23 cellular contexts compared by ENCODE assay signal in the genomic region with DNA sequence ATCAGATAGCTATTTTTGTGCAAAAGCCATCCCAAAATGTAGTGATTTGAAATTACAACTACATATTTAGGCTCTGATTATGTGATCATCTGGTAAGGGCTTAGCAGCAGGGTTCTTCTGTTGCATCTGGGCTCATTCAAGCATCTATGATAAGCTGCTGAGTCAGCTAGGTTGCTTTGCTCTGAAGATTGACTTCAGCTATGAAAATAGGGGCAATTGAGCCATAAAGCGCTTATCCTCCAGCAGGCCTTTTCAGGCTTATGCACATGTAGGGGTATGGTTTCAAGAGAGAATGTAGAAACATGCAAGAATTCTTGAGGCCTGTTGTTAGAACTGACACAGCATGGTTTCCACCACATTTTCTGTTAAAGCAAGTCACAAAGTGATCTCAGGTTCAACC.
A peak's percentile ranks its signal among the peaks of the same experiment; 100 is the strongest.
DNase-seq lines count a peak whose midpoint lies in the region; ATAC-seq and TF ChIP-seq lines count a peak whose summit lies in the region.
"Had no signal": no experiment of that assay in that cellular context is flagged by ENCODE, and none has a peak within 500 bp of the region (broad histone marks: within the 10 kb centered on the region; RNA-seq: fewer than 3 reads in every experiment).

No MANE protein-coding gene starts in this region.

- no peaks in the 10 kb centered on the region for H3K36me3 Mint-ChIP-seq in GM23338 (ENCODE audit: low read depth)
- H3K36me3 Mint-ChIP-seq in activated CD4-positive, alpha-beta memory T cell treated with anti-CD3 and anti-CD28 coated beads for 36 hours = no peaks in the 10 kb centered on the region
- H3K36me3 Mint-ChIP-seq: CD4-positive, alpha-beta memory T cell had no signal

- H3K4me1 Mint-ChIP-seq in GM23338 = peaks cover 11% of the 10 kb centered on the region; the same call in 2 of the 3 replicates
- peaks cover 3% of the 10 kb centered on the region for H3K4me1 Mint-ChIP-seq in activated CD4-positive, alpha-beta memory T cell treated with anti-CD3 and anti-CD28 coated beads for 36 hours (ENCODE audit: low read depth)

- no peaks in the 10 kb centered on the region for H3K27me3 Mint-ChIP-seq in GM23338 (ENCODE audit: insufficient read depth, low read depth, poor library complexity)
- no peaks in the 10 kb centered on the region for H3K27me3 Mint-ChIP-seq in activated CD4-positive, alpha-beta memory T cell treated with anti-CD3 and anti-CD28 coated beads for 36 hours
- H3K27me3 Mint-ChIP-seq: CD4-positive, alpha-beta memory T cell had no signal

- no peak overlapping the region for H3K4me2 ChIP-seq in GM23338
- H3K4me2 ChIP-seq in parathyroid adenoma (ENCODE audit: low read length) = peak overlapping the region; percentile 49

- H3K4me1 ChIP-seq in GM23338 (ENCODE audit: insufficient read depth) = peaks cover 6% of the 10 kb centered on the region; the same call in 1 of the 2 replicates
- peaks cover 83% of the 10 kb centered on the region for H3K4me1 ChIP-seq in parathyroid adenoma
- H3K4me1 ChIP-seq: HAP-1 had no signal

- no peaks in the 10 kb centered on the region for H3K79me2 ChIP-seq in GM23338 (replicated peaks; ENCODE audit: insufficient read depth)
- H3K79me2 ChIP-seq in parathyroid adenoma = peaks cover 31% of the 10 kb centered on the region

- H3K4me3 ChIP-seq in GM23338 (no peak overlapping the region), choroid plexus epithelial cell (ENCODE audit: low read depth, low read length) (no peak overlapping the region), parathyroid adenoma (ENCODE audit: low read depth, low read length) (no peak overlapping the region)
- H3K4me3 ChIP-seq: GM23248, HAP-1, SJSA1 had no signal

- no peaks in the 10 kb centered on the region for H3K9me2 ChIP-seq in GM23338 (ENCODE audit: insufficient read depth)

- intact Hi-C loops in activated CD4-positive, alpha-beta memory T cell treated with anti-CD3 and anti-CD28 coated beads for 36 hours (cut with micrococcal nuclease) = no loop called here

- no peaks in the 10 kb centered on the region for H3K9me3 Mint-ChIP-seq in GM23338
- no peaks in the 10 kb centered on the region for H3K9me3 Mint-ChIP-seq in activated CD4-positive, alpha-beta memory T cell treated with anti-CD3 and anti-CD28 coated beads for 36 hours
- H3K9me3 Mint-ChIP-seq: CD4-positive, alpha-beta memory T cell had no signal

- TF ChIP-seq CTCF in GM23338 (conservative IDR thresholded peaks at IDR 0.05; ENCODE audit: low read depth in 2 of 2) = no peak
- TF ChIP-seq CTCF in choroid plexus epithelial cell (conservative IDR thresholded peaks at IDR 0.05; ENCODE audit: low read depth, low read length) = no peak
- no peak for TF ChIP-seq CTCF in parathyroid adenoma (IDR thresholded peaks at IDR 0.05)

- H4K20me1 ChIP-seq in GM23338 (replicated peaks; ENCODE audit: insufficient read depth) = no peaks in the 10 kb centered on the region

- POLR2A ChIA-PET in activated CD4-positive, alpha-beta memory T cell treated with anti-CD3 and anti-CD28 coated beads for 36 hours (lab: Charles Lee) = no interaction called here

- H3K9ac ChIP-seq in parathyroid adenoma = no peak overlapping the region
- H3K9ac ChIP-seq: GM23248 had no signal

- DNase-seq in GM23338 (ENCODE audit: low spot score) (peak; percentile 18), NCI-H69 (lab: John Stamatoyannopoulos, UW) (peak; percentile 17), choroid plexus epithelial cell (ENCODE audit: low read depth) (peak; percentile 63)
- DNase-seq in activated CD4-positive, alpha-beta memory T cell treated with anti-CD3 and anti-CD28 coated beads for 36 hours = no peak
- DNase-seq: AML-193; C1 segment of cervical spinal cord; CD4-positive, alpha-beta memory T cell; COR-L47; DMS53; GM23248; Kasumi-1; MV-4-11; NCI-H1105; NCI-H1436 treated with DMSO at 0.1 percent for 48 hours; NCI-H187 treated with DMSO at 0.1 percent for 48 hours; NCI-H526 treated with DMSO at 0.1 percent for 48 hours; Right ventricle myocardium superior; RPMI8226 had no signal

- CTCF ChIA-PET in activated CD4-positive, alpha-beta memory T cell treated with anti-CD3 and anti-CD28 coated beads for 36 hours (lab: Charles Lee) = no interaction called here

- no peaks in the 10 kb centered on the region for H3F3A ChIP-seq in GM23338 (replicated peaks; ENCODE audit: low read depth)

- peak overlapping the region; percentile 64; the same call in 1 of the 2 replicates for H3K27ac Mint-ChIP-seq in GM23338
- no peak overlapping the region for H3K27ac Mint-ChIP-seq in activated CD4-positive, alpha-beta memory T cell treated with anti-CD3 and anti-CD28 coated beads for 36 hours
- H3K27ac Mint-ChIP-seq: CD4-positive, alpha-beta memory T cell had no signal

- H3K27ac ChIP-seq in GM23338 (ENCODE audit: low read depth) (no peak overlapping the region), parathyroid adenoma (peak overlapping the region; percentile 86)
- H3K27ac ChIP-seq: GM23248, SJSA1 had no signal

- H3K4me3 Mint-ChIP-seq in GM23338 = no peak overlapping the region
- no peak overlapping the region for H3K4me3 Mint-ChIP-seq in activated CD4-positive, alpha-beta memory T cell treated with anti-CD3 and anti-CD28 coated beads for 36 hours
- H3K4me3 Mint-ChIP-seq: CD4-positive, alpha-beta memory T cell had no signal

- ATAC-seq in GM23338 (no peak), GM18858 (IDR thresholded peaks at IDR 0.05; ENCODE audit: unreplicated experiment) (no peak), HG03039 (IDR thresholded peaks at IDR 0.05; ENCODE audit: unreplicated experiment) (no peak)

- peaks cover 5% of the 10 kb centered on the region for H3K9me3 ChIP-seq in parathyroid adenoma (ENCODE audit: control insufficient read depth, low read length)
- H3K9me3 ChIP-seq: HAP-1, SJSA1 had no signal

- H3K36me3 ChIP-seq in GM23338 (ENCODE audit: insufficient read depth) = no peaks in the 10 kb centered on the region
- peaks cover 4% of the 10 kb centered on the region for H3K36me3 ChIP-seq in parathyroid adenoma (ENCODE audit: control insufficient read depth, insufficient read depth, low read length)
- H3K36me3 ChIP-seq: HAP-1, SJSA1 had no signal

- H3K27me3 ChIP-seq in GM23338 (ENCODE audit: insufficient read depth) = no peaks in the 10 kb centered on the region
- H3K27me3 ChIP-seq in parathyroid adenoma (ENCODE audit: control insufficient read depth, insufficient read depth, low read length) = no peaks in the 10 kb centered on the region

- no peak overlapping the region for H2AFZ ChIP-seq in GM23338
- peak overlapping the region; percentile 5 for H2AFZ ChIP-seq in parathyroid adenoma
- H2AFZ ChIP-seq: GM23248 had no signal

TF ChIP-seq in GM23338, 12 proteins besides CTCF, POLR2A, EP300 and RAD21:
- peak; percentile 62 for TF ChIP-seq ZNF331 (CRISPR knock-in tag; IDR thresholded peaks at IDR 0.05; ENCODE audit: low read depth)
- TF ChIP-seq CREB1 (CRISPR knock-in tag; IDR thresholded peaks at IDR 0.05; ENCODE audit: low read depth) = no peak
TF ChIP-seq in GM23338: peak in this region for 1.
